Comparison of ENCODE assay signal across 22 cellular contexts in genomic region chr11:128048121-128048520, GRCh38.
"Had no signal": no experiment of that assay in that cellular context is flagged by ENCODE, and none has a peak within 500 bp of the region (broad histone marks: within the 10 kb centered on the region; RNA-seq: fewer than 3 reads in every experiment).

No MANE protein-coding gene starts in this region.

- H3K27ac Mint-ChIP-seq: IgD-negative memory B cell had no signal

- H3K4me3 ChIP-seq: K562 had no signal

- DNase-seq: Kasumi-1, MM.1S, NCI-H1092 treated with DMSO at 0.1 percent for 48 hours, NCI-H1436, NCI-H187, NCI-H2029, NCI-H2081 treated with DMSO at 0.1 percent for 48 hours, NCI-H2171, NCI-H226, NCI-H446, NCI-H510A, NCI-H524 treated with DMSO at 0.1 percent for 48 hours, NCI-H69, NCI-H774, SHP77, SK-N-SH had no signal

- ATAC-seq: K562 had no signal

- H3K27ac ChIP-seq: HL-60, KMS-11, RWPE1 had no signal

- H3K4me3 Mint-ChIP-seq: IgD-negative memory B cell had no signal

- H3K9me3 ChIP-seq: SK-N-SH had no signal

- FAIRE-seq: HTR-8/SVneo, K562 had no signal
